ENCODE assay signal across 25 cellular contexts in genomic region chrX:115408736-115409390, GRCh38.
DNase-seq lines count a peak whose midpoint lies in the region; ATAC-seq and TF ChIP-seq lines count a peak whose summit lies in the region.
"Had no signal": no experiment of that assay in that cellular context is flagged by ENCODE, and none has a peak within 500 bp of the region (broad histone marks: within the 10 kb centered on the region; RNA-seq: fewer than 3 reads in every experiment).

No MANE protein-coding gene starts in this region.

- peak; percentile 40 for DNase-seq in IMR-90
- peak; percentile 29 for DNase-seq in astrocyte of the spinal cord (ENCODE audit: low read depth, low spot score)
- DNase-seq in foreskin melanocyte, result peak; percentile 84
- no peak for DNase-seq in upper lobe of left lung
- DNase-seq in activated CD4-positive, CD25-positive, alpha-beta regulatory T cell (lab: John Stamatoyannopoulos, UW), result no peak
- no peak for DNase-seq in GOT3 (lab: John Stamatoyannopoulos, UW)
- no peak for DNase-seq in PC-3
- DNase-seq: activated CD4-positive, alpha-beta T cell treated with anti-CD3 and anti-CD28 coated beads, Interleukin-2, amount 10 ng/mL, durations not matched to agents 24 days and 14 days; activated naive CD4-positive, alpha-beta T cell treated with anti-CD3 and anti-CD28 coated beads, Interleukin-2, amount 10 ng/mL, durations not matched to agents 7 days and 5 days; activated T-cell treated with anti-CD3 and anti-CD28 coated beads, Interleukin-2, amount 50 U/mL, for 72 hours; anterior cingulate cortex; cerebellar nuclear complex; DMS53; Kasumi-1; kidney; NCI-H187; NCI-H526; SJCRH30; stimulated activated CD4-positive, alpha-beta T cell treated with anti-CD3 and anti-CD28 coated beads, Interleukin-15, amount 100 ng/mL, for 24 hours; stimulated activated naive CD8-positive, alpha-beta T cell treated with anti-CD3 and anti-CD28 coated beads, Interleukin-15, Interleukin-2, amounts not matched to agents 100 U/mL and 50 U/mL, for 24 hours; thyroid gland had no signal

- ATAC-seq in IMR-90 (ENCODE audit: low read depth), result peak; percentile 60
- ATAC-seq in upper lobe of left lung (ENCODE audit: low FRiP score in 2 of 2), result no peak
- no peak for ATAC-seq in PC-3
- ATAC-seq: activated T-cell treated with anti-CD3 and anti-CD28 coated beads, Interleukin-2, amount 50 U/mL, for 72 hours; esophagus mucosa; sciatic nerve; stimulated activated naive CD8-positive, alpha-beta T cell treated with anti-CD3 and anti-CD28 coated beads, Interleukin-15, Interleukin-2, amounts not matched to agents 100 U/mL and 50 U/mL, for 24 hours had no signal

- no peak overlapping the region for H3K4me3 ChIP-seq in IMR-90 (ENCODE audit: insufficient read depth, low read depth, low read length)
- H3K4me3 ChIP-seq in astrocyte of the spinal cord (ENCODE audit: low read depth, low read length), result no peak overlapping the region
- H3K4me3 ChIP-seq in upper lobe of left lung, result no peak overlapping the region
- no peak overlapping the region for H3K4me3 ChIP-seq in PC-3 (ENCODE audit: low read length)
- H3K4me3 ChIP-seq: lung, SJCRH30, thyroid gland had no signal

- peak overlapping the region; percentile 32; the same call in 1 of the 2 replicates for H2BK20ac ChIP-seq in IMR-90 (ENCODE audit: low read depth, low read length)

- H3K36me3 ChIP-seq in IMR-90 (ENCODE audit: control insufficient read depth, insufficient read depth, low read length), result no peaks in the 10 kb centered on the region
- H3K36me3 ChIP-seq in upper lobe of left lung, result no peaks in the 10 kb centered on the region
- H3K36me3 ChIP-seq in PC-3 (ENCODE audit: low read depth, low read length), result no peaks in the 10 kb centered on the region
- H3K36me3 ChIP-seq: SJCRH30, thyroid gland had no signal

- no peak for TF ChIP-seq RAD21 in IMR-90 (IDR thresholded peaks at IDR 0.05; ENCODE audit: low read length)

- no peaks in the 10 kb centered on the region for H3K9me1 ChIP-seq in IMR-90 (ENCODE audit: insufficient read depth, low read length)

- 0 out of 2 replicates have a peak overlapping the region, but pooled peaks have one; percentile 20 for H3K4ac ChIP-seq in IMR-90 (ENCODE audit: low read depth, low read length)

- no peaks in the 10 kb centered on the region for H3K79me1 ChIP-seq in IMR-90 (ENCODE audit: low read depth in 1 of 2, low read length in 2 of 2)

- H3K18ac ChIP-seq in IMR-90 (ENCODE audit: low read depth, low read length), result no peak overlapping the region

- H4K20me1 ChIP-seq in IMR-90 (ENCODE audit: insufficient read depth, low read length) (no peaks in the 10 kb centered on the region), PC-3 (ENCODE audit: low read length) (no peaks in the 10 kb centered on the region)

- H4K8ac ChIP-seq in IMR-90 (ENCODE audit: low read depth in 2 of 2, low read length in 2 of 2), result peak overlapping the region in 1 of 2 experiments; percentile 26; a peak in 1 of 4 replicates

- TF ChIP-seq POLR2A in IMR-90 (IDR thresholded peaks at IDR 0.05; ENCODE audit: low read depth, low read length) (no peak), upper lobe of left lung (IDR thresholded peaks at IDR 0.05) (no peak)

- no peak overlapping the region for H4K91ac ChIP-seq in IMR-90 (ENCODE audit: insufficient read depth, low read depth, low read length)

- no peaks in the 10 kb centered on the region; the same call in 1 of the 2 replicates for H3K27me3 ChIP-seq in IMR-90 (ENCODE audit: control insufficient read depth, insufficient read depth, low read length)
- H3K27me3 ChIP-seq in upper lobe of left lung, result no peaks in the 10 kb centered on the region
- no peaks in the 10 kb centered on the region for H3K27me3 ChIP-seq in PC-3 (ENCODE audit: low read length)
- H3K27me3 ChIP-seq: SJCRH30, thyroid gland had no signal

- peaks cover 2% of the 10 kb centered on the region; the same call in 1 of the 2 replicates for H3K4me1 ChIP-seq in IMR-90 (ENCODE audit: control insufficient read depth, insufficient read depth, low read length)
- H3K4me1 ChIP-seq in upper lobe of left lung, result no peaks in the 10 kb centered on the region
- peaks cover 12% of the 10 kb centered on the region for H3K4me1 ChIP-seq in PC-3 (ENCODE audit: insufficient read depth, low read length)
- H3K4me1 ChIP-seq: SJCRH30, thyroid gland had no signal

- H3F3A ChIP-seq in PC-3 (ENCODE audit: low read length, unreplicated experiment), result no peaks in the 10 kb centered on the region

- no peak overlapping the region for H3K56ac ChIP-seq in IMR-90 (ENCODE audit: extremely low read depth, insufficient read depth, low read length)

- no peak overlapping the region for H4K5ac ChIP-seq in IMR-90 (ENCODE audit: low read depth, low read length)

- H3K23ac ChIP-seq in IMR-90 (ENCODE audit: low read depth, low read length), result no peak overlapping the region

- no peak overlapping the region for H3K14ac ChIP-seq in IMR-90 (replicated peaks; ENCODE audit: low read depth, low read length)

- dilution Hi-C loops in IMR-90 (cut with HindIII; ENCODE audit: low sequenced_read_pairs, unreplicated experiment), result no loop called here

- no peak overlapping the region for H3K9ac ChIP-seq in IMR-90 (ENCODE audit: low read depth, low read length)
- H3K9ac ChIP-seq in PC-3 (ENCODE audit: low read length), result no peak overlapping the region

- CTCF ChIA-PET in IMR-90 (lab: Yijun Ruan, JAX) (interaction anchor here (1.0 kb wide), 1 partner anchor 9 kb away, joined by 4 read pairs; no protein-coding TSS in a partner anchor), PC-3 (lab: Charles Lee) (no interaction called here)

- no peak overlapping the region; the same call in 1 of the 2 replicates for H2BK120ac ChIP-seq in IMR-90 (ENCODE audit: low read depth, low read length)

- H2BK5ac ChIP-seq in IMR-90 (ENCODE audit: low read depth, low read length, poor library complexity, severe bottlenecking), result peak overlapping the region; percentile 48

- no peak overlapping the region for H2AFZ ChIP-seq in IMR-90 (replicated peaks; ENCODE audit: low read length, poor library complexity)
- H2AFZ ChIP-seq in PC-3 (ENCODE audit: low read length), result no peak overlapping the region

- peak overlapping the region; percentile 22; the same call in 1 of the 2 replicates for H3K4me2 ChIP-seq in IMR-90 (ENCODE audit: low read depth, low read length)
- H3K4me2 ChIP-seq in PC-3 (ENCODE audit: low read length), result no peak overlapping the region

- POLR2A ChIA-PET in IMR-90 (lab: Charles Lee; ENCODE audit: unreplicated experiment), result no interaction called here
- POLR2A ChIA-PET in PC-3 (lab: Charles Lee; ENCODE audit: unreplicated experiment), result no interaction called here

- no peaks in the 10 kb centered on the region for H3K79me2 ChIP-seq in PC-3 (ENCODE audit: low read length)

- WGBS in IMR-90 (ENCODE audit: extremely low coverage in 2 of 2, insufficient read length in 1 of 2), 2 experiments, result no CpG with 5 or more reads among the region's 2 CpGs
- whole genome bisulfite sequencing in upper lobe of left lung, 2 donors, result 54 to 60% methylated on average over 2 of the region's 2 CpGs

- in situ Hi-C loops in IMR-90 (cut with MboI; ENCODE audit: low sequenced_read_pairs), result no loop called here
- in situ Hi-C loops in astrocyte of the spinal cord (cut with HindIII; ENCODE audit: low sequenced_read_pairs), result no loop called here

- no peak overlapping the region for H2AK5ac ChIP-seq in IMR-90 (ENCODE audit: low read depth, low read length)

- H3K9me2 ChIP-seq in PC-3 (replicated peaks; ENCODE audit: low read length), result no peaks in the 10 kb centered on the region

- intact Hi-C loops in IMR-90 (cut with micrococcal nuclease) (no loop called here), PC-3 (cut with micrococcal nuclease) (no loop called here)

- no peak overlapping the region for H2AK9ac ChIP-seq in IMR-90 (replicated peaks; ENCODE audit: low read depth, low read length, poor library complexity)

- no peak overlapping the region for H2BK15ac ChIP-seq in IMR-90 (ENCODE audit: low read depth, low read length)

- TF ChIP-seq CTCF in IMR-90 (conservative IDR thresholded peaks at IDR 0.05; ENCODE audit: low read depth, low read length) (no peak), astrocyte of the spinal cord (IDR thresholded peaks at IDR 0.05; ENCODE audit: low read depth, low read length) (no peak), upper lobe of left lung (IDR thresholded peaks at IDR 0.05) (no peak), PC-3 (conservative IDR thresholded peaks at IDR 0.05; ENCODE audit: low read depth, low read length) (no peak)

- no peak overlapping the region for H3K27ac ChIP-seq in IMR-90 (ENCODE audit: insufficient read depth, low read length)
- H3K27ac ChIP-seq in upper lobe of left lung, result no peak overlapping the region
- no peak overlapping the region for H3K27ac ChIP-seq in PC-3 (ENCODE audit: low read length)
- H3K27ac ChIP-seq: HL-60, SJCRH30, thyroid gland had no signal

- H3K9me3 ChIP-seq in IMR-90 (ENCODE audit: control insufficient read depth, insufficient read depth, low read length) (no peaks in the 10 kb centered on the region), upper lobe of left lung (no peaks in the 10 kb centered on the region), PC-3 (ENCODE audit: low read length) (no peaks in the 10 kb centered on the region)
- H3K9me3 ChIP-seq: SJCRH30, thyroid gland had no signal

- BruUV-seq in IMR-90 (replicated peaks; lab: Mats Ljungman, UMichigan) (no TSS peak), PC-3 (replicated peaks; lab: Mats Ljungman, UMichigan) (no TSS peak)

- TF ChIP-seq EP300 in upper lobe of left lung (IDR thresholded peaks at IDR 0.05), result no peak

TF ChIP-seq in IMR-90, 13 proteins besides CTCF, POLR2A, EP300 and RAD21:
- TF ChIP-seq FOS (IDR thresholded peaks at IDR 0.05; ENCODE audit: low read depth, low read length), result no peak
- TF ChIP-seq MAFK (IDR thresholded peaks at IDR 0.05; ENCODE audit: low read depth, low read length), result peak; percentile 80
TF ChIP-seq in IMR-90: peak in this region for 1.

Comparison
In these comparisons a context has a peak if more than half of its experiments do, and no peak if none do; other contexts are left out.
1. DNase-seq: peak in IMR-90 (single experiment), astrocyte of the spinal cord (single experiment) and foreskin melanocyte (single experiment); none in upper lobe of left lung (0 of 2), activated CD4-positive, CD25-positive, alpha-beta regulatory T cell (0 of 4), GOT3 (single experiment) and PC-3 (single experiment).